In the genomic region with DNA sequence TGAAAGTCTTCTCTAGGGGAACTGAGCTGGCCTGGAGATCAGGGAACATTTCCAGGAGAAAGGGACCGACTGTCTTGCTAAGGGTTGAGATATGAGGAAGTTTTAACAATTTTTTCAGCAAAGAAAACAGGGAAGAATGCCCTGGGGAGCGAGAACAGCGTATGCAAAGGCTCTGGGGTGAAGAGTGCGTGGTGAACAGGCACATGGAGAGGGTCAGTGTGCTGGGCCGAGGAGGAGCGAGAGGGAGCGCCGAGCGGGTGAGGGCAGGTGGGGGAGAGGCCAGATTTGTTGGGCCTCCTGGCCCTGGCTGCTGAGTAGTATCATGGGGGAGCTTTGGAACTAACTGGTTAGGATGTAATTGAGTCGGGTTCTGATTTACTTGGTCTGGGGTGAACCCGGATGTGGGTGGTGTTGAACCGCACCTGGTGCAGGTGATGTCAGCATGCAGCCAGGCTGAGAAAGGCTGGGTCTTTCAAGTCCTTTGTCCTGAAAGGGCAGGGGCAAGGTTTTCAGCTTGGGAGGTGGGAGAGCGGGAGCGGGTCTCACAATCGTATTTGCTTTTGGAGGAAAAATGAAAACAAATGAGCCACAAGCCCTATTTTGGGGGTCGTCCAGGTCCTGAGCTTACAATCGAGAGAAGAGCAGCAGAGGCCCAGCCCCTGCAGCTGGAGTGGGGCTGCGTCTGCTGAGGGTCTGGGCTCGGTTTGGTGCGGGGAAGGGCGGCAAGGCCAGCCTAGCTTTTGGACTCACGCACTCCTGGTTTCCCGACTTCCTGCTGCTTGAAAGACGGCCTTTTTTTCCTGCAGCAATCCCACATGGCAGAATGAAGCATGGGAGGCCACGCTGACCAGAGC, we compare ENCODE assay signal across 2 cellular contexts.
TF ChIP-seq lines count a peak whose summit lies in the region.

No MANE protein-coding gene starts in this region.

TF ChIP-seq in GM23338, 12 proteins besides CTCF, POLR2A, EP300 and RAD21 (continues in another document):
- TF ChIP-seq, protein P1, sequence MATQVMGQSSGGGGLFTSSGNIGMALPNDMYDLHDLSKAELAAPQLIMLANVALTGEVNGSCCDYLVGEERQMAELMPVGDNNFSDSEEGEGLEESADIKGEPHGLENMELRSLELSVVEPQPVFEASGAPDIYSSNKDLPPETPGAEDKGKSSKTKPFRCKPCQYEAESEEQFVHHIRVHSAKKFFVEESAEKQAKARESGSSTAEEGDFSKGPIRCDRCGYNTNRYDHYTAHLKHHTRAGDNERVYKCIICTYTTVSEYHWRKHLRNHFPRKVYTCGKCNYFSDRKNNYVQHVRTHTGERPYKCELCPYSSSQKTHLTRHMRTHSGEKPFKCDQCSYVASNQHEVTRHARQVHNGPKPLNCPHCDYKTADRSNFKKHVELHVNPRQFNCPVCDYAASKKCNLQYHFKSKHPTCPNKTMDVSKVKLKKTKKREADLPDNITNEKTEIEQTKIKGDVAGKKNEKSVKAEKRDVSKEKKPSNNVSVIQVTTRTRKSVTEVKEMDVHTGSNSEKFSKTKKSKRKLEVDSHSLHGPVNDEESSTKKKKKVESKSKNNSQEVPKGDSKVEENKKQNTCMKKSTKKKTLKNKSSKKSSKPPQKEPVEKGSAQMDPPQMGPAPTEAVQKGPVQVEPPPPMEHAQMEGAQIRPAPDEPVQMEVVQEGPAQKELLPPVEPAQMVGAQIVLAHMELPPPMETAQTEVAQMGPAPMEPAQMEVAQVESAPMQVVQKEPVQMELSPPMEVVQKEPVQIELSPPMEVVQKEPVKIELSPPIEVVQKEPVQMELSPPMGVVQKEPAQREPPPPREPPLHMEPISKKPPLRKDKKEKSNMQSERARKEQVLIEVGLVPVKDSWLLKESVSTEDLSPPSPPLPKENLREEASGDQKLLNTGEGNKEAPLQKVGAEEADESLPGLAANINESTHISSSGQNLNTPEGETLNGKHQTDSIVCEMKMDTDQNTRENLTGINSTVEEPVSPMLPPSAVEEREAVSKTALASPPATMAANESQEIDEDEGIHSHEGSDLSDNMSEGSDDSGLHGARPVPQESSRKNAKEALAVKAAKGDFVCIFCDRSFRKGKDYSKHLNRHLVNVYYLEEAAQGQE (IDR thresholded peaks at IDR 0.05; ENCODE audit: unreplicated experiment) = no peak
- TF ChIP-seq, protein P2, sequence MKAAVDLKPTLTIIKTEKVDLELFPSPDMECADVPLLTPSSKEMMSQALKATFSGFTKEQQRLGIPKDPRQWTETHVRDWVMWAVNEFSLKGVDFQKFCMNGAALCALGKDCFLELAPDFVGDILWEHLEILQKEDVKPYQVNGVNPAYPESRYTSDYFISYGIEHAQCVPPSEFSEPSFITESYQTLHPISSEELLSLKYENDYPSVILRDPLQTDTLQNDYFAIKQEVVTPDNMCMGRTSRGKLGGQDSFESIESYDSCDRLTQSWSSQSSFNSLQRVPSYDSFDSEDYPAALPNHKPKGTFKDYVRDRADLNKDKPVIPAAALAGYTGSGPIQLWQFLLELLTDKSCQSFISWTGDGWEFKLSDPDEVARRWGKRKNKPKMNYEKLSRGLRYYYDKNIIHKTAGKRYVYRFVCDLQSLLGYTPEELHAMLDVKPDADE (IDR thresholded peaks at IDR 0.05) = no peak
- no peak for TF ChIP-seq CREB1 (CRISPR knock-in tag; IDR thresholded peaks at IDR 0.05; ENCODE audit: low read depth)
- no peak for TF ChIP-seq JUNB (IDR thresholded peaks at IDR 0.05; ENCODE audit: unreplicated experiment)
- TF ChIP-seq ZNF331 (CRISPR knock-in tag; IDR thresholded peaks at IDR 0.05; ENCODE audit: low read depth) = no peak
- TF ChIP-seq, protein P3, sequence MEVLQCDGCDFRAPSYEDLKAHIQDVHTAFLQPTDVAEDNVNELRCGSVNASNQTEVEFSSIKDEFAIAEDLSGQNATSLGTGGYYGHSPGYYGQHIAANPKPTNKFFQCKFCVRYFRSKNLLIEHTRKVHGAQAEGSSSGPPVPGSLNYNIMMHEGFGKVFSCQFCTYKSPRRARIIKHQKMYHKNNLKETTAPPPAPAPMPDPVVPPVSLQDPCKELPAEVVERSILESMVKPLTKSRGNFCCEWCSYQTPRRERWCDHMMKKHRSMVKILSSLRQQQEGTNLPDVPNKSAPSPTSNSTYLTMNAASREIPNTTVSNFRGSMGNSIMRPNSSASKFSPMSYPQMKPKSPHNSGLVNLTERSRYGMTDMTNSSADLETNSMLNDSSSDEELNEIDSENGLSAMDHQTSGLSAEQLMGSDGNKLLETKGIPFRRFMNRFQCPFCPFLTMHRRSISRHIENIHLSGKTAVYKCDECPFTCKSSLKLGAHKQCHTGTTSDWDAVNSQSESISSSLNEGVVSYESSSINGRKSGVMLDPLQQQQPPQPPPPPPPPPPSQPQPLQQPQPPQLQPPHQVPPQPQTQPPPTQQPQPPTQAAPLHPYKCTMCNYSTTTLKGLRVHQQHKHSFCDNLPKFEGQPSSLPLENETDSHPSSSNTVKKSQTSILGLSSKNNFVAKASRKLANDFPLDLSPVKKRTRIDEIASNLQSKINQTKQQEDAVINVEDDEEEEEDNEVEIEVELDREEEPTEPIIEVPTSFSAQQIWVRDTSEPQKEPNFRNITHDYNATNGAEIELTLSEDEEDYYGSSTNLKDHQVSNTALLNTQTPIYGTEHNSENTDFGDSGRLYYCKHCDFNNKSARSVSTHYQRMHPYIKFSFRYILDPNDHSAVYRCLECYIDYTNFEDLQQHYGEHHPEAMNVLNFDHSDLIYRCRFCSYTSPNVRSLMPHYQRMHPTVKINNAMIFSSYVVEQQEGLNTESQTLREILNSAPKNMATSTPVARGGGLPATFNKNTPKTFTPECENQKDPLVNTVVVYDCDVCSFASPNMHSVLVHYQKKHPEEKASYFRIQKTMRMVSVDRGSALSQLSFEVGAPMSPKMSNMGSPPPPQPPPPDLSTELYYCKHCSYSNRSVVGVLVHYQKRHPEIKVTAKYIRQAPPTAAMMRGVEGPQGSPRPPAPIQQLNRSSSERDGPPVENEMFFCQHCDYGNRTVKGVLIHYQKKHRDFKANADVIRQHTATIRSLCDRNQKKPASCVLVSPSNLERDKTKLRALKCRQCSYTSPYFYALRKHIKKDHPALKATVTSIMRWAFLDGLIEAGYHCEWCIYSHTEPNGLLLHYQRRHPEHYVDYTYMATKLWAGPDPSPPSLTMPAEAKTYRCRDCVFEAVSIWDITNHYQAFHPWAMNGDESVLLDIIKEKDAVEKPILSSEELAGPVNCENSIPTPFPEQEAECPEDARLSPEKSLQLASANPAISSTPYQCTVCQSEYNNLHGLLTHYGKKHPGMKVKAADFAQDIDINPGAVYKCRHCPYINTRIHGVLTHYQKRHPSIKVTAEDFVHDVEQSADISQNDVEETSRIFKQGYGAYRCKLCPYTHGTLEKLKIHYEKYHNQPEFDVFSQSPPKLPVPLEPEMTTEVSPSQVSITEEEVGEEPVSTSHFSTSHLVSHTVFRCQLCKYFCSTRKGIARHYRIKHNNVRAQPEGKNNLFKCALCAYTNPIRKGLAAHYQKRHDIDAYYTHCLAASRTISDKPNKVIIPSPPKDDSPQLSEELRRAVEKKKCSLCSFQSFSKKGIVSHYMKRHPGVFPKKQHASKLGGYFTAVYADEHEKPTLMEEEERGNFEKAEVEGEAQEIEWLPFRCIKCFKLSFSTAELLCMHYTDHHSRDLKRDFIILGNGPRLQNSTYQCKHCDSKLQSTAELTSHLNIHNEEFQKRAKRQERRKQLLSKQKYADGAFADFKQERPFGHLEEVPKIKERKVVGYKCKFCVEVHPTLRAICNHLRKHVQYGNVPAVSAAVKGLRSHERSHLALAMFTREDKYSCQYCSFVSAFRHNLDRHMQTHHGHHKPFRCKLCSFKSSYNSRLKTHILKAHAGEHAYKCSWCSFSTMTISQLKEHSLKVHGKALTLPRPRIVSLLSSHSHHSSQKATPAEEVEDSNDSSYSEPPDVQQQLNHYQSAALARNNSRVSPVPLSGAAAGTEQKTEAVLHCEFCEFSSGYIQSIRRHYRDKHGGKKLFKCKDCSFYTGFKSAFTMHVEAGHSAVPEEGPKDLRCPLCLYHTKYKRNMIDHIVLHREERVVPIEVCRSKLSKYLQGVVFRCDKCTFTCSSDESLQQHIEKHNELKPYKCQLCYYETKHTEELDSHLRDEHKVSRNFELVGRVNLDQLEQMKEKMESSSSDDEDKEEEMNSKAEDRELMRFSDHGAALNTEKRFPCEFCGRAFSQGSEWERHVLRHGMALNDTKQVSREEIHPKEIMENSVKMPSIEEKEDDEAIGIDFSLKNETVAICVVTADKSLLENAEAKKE (CRISPR knock-in tag; IDR thresholded peaks at IDR 0.05) = no peak
- no peak for TF ChIP-seq EZH2phosphoT487 (IDR thresholded peaks at IDR 0.05; ENCODE audit: unreplicated experiment)

TF ChIP-seq in H1, 55 proteins besides CTCF, POLR2A, EP300 and RAD21:
- TF ChIP-seq SIRT6 (IDR thresholded peaks at IDR 0.05; ENCODE audit: low read length) (no peak), CHD1 (IDR thresholded peaks at IDR 0.05; ENCODE audit: low read depth, low read length) (no peak), KDM1A (IDR thresholded peaks at IDR 0.05; ENCODE audit: borderline replicate concordance, low read length) (0 out of 2 replicates have a peak, but pooled peaks have one; percentile 19), MAFK (IDR thresholded peaks at IDR 0.05; ENCODE audit: low read depth, low read length) (no peak)
- TF ChIP-seq, protein P4, sequence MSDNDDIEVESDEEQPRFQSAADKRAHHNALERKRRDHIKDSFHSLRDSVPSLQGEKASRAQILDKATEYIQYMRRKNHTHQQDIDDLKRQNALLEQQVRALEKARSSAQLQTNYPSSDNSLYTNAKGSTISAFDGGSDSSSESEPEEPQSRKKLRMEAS (IDR thresholded peaks at IDR 0.05) = peak; percentile 30; the same call in 1 of the 2 replicates
